Comparison of ENCODE assay signal across 13 cellular contexts in the genomic region with DNA sequence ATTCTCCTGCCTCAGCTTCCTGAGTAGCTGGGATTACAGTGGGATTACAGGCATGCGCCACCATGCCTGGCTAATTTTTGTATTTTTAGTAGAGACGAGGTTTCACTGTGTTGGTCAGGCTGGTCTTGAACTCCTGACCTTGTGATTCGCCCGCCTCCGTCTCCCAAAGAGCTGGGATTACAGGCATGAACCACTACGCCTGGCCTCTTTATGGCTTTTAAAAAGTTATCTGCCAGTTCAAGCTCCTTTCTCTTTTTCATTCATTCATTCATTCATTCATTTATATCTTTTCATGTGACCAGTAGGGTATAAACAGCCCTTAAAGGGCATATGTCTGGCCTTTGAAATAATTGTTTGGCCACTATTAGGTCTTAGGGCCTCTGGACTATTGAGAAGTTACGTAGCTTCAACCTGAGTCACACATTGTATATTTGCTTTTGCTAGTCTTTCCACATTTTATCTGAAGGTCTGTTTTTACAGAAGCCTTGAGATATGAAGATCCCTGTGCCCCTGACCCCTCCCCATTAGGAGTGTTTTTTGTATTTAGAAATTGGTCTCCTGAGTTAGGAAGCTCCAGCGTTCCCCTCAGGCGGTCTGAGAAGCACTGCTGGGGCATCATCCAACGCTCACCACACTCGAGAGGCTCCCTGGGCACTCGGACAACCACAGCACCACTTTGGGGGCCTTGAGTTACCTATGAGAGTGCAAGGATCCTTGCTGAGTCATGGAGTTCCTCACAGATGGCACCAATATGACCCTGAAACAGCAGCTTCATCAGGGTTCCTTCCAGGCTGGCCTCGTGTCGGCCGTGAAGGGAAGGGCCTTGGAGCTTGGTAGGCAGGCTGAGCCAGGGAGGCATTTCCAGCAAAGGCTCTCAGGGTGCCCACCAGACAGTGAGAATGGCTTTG. TPM values are rescaled to one million over a fixed set of nuclear protein-coding genes. Genes with fewer than 3 reads are reported as not detected.
DNase-seq lines count a peak whose midpoint lies in the region; TF ChIP-seq lines count a peak whose summit lies in the region.
"Had no signal": no experiment of that assay in that cellular context is flagged by ENCODE, and none has a peak within 500 bp of the region (broad histone marks: within the 10 kb centered on the region; RNA-seq: fewer than 3 reads in every experiment).

No MANE protein-coding gene starts in this region.

- H3K9me3 ChIP-seq in MG63, result no peaks in the 10 kb centered on the region
- no peaks in the 10 kb centered on the region for H3K9me3 ChIP-seq in sigmoid colon

- no peak overlapping the region for H3K27ac ChIP-seq in sigmoid colon

- no peak overlapping the region for H3K4me3 ChIP-seq in MG63
- H3K4me3 ChIP-seq in sigmoid colon, result no peak overlapping the region

- WGBS in sigmoid colon, 2 donors, result 92 to 96% methylated on average over 15 of the region's 15 CpGs

- H3K4me1 Mint-ChIP-seq in progenitor cell of endocrine pancreas (ENCODE audit: low read depth), result peaks cover 21% of the 10 kb centered on the region
- no peaks in the 10 kb centered on the region for H3K4me1 Mint-ChIP-seq in activated T-helper 1 cell treated with anti-CD3 and anti-CD28 coated beads, Interleukin-12 subunit alpha, Interleukin-12 subunit beta, Interleukin-2, Interleukin-4 antibody, amounts not matched to agents 30 ng/mL and 10 ng/mL and 1 ng/mL, durations not matched to agents 14 hours and 24 hours and 36 hours (ENCODE audit: low read depth)
- H3K4me1 Mint-ChIP-seq: CD4-positive, alpha-beta memory T cell had no signal

- H3K27ac Mint-ChIP-seq in progenitor cell of endocrine pancreas, result peak overlapping the region; percentile 85
- H3K27ac Mint-ChIP-seq in activated T-helper 1 cell treated with anti-CD3 and anti-CD28 coated beads, Interleukin-12 subunit alpha, Interleukin-12 subunit beta, Interleukin-2, Interleukin-4 antibody, amounts not matched to agents 30 ng/mL and 10 ng/mL and 1 ng/mL, durations not matched to agents 14 hours and 24 hours and 36 hours, result no peak overlapping the region
- H3K27ac Mint-ChIP-seq: B cell; CD4-positive, alpha-beta memory T cell had no signal

- no peak for TF ChIP-seq CTCF in progenitor cell of endocrine pancreas (IDR thresholded peaks at IDR 0.05; ENCODE audit: unreplicated experiment)
- TF ChIP-seq CTCF in sigmoid colon (IDR thresholded peaks at IDR 0.05), result no peak

- intact Hi-C loops in activated T-helper 1 cell treated with anti-CD3 and anti-CD28 coated beads, Interleukin-12 subunit alpha, Interleukin-12 subunit beta, Interleukin-2, Interleukin-4 antibody, amounts not matched to agents 30 ng/mL and 10 ng/mL and 1 ng/mL, durations not matched to agents 14 hours and 24 hours and 36 hours (cut with micrococcal nuclease), result no loop called here
- intact Hi-C loops in sigmoid colon (cut with DNase I), result loop anchor here (2.0 to 5.0 kb wide), 2 partner anchors 224 to 325 kb away; no protein-coding TSS in a partner anchor

- H3K36me3 ChIP-seq in MG63 (peaks cover 29% of the 10 kb centered on the region), sigmoid colon (peaks cover 0 to 22% (median 0%) of the 10 kb centered on the region in 4 donors)

- no peaks in the 10 kb centered on the region for H3K27me3 Mint-ChIP-seq in progenitor cell of endocrine pancreas
- H3K27me3 Mint-ChIP-seq in activated T-helper 1 cell treated with anti-CD3 and anti-CD28 coated beads, Interleukin-12 subunit alpha, Interleukin-12 subunit beta, Interleukin-2, Interleukin-4 antibody, amounts not matched to agents 30 ng/mL and 10 ng/mL and 1 ng/mL, durations not matched to agents 14 hours and 24 hours and 36 hours (ENCODE audit: insufficient read depth), result no peaks in the 10 kb centered on the region
- H3K27me3 Mint-ChIP-seq: B cell; CD4-positive, alpha-beta memory T cell had no signal

- no peak overlapping the region for H3K4me3 Mint-ChIP-seq in progenitor cell of endocrine pancreas (ENCODE audit: low read depth)
- no peak overlapping the region for H3K4me3 Mint-ChIP-seq in activated T-helper 1 cell treated with anti-CD3 and anti-CD28 coated beads, Interleukin-12 subunit alpha, Interleukin-12 subunit beta, Interleukin-2, Interleukin-4 antibody, amounts not matched to agents 30 ng/mL and 10 ng/mL and 1 ng/mL, durations not matched to agents 14 hours and 24 hours and 36 hours
- H3K4me3 Mint-ChIP-seq: B cell; CD4-positive, alpha-beta memory T cell had no signal

- DNase-seq in H4 (ENCODE audit: low spot score) (peak; percentile 29), amniotic epithelial cell (ENCODE audit: low read depth) (peak; percentile 23), hepatic stellate cell (ENCODE audit: low spot score) (peak; percentile 40), progenitor cell of endocrine pancreas (ENCODE audit: low spot score, unreplicated experiment) (no peak), NCI-H2029 (lab: John Stamatoyannopoulos, UW) (no peak), MG63 (no peak), sigmoid colon (no peak)
- DNase-seq in activated T-helper 1 cell treated with anti-CD3 and anti-CD28 coated beads, Interleukin-12 subunit alpha, Interleukin-12 subunit beta, Interleukin-2, Interleukin-4 antibody, amounts not matched to agents 30 ng/mL and 10 ng/mL and 1 ng/mL, durations not matched to agents 14 hours and 24 hours and 36 hours (ENCODE audit: low spot score), result no peak
- DNase-seq: CD4-positive, alpha-beta memory T cell; NCI-H1092 treated with DMSO at 0.1 percent for 48 hours; NCI-H524; SHP77 treated with DMSO at 0.1 percent for 48 hours had no signal

- no peaks in the 10 kb centered on the region for H3K36me3 Mint-ChIP-seq in progenitor cell of endocrine pancreas (ENCODE audit: insufficient read depth)
- H3K36me3 Mint-ChIP-seq in activated T-helper 1 cell treated with anti-CD3 and anti-CD28 coated beads, Interleukin-12 subunit alpha, Interleukin-12 subunit beta, Interleukin-2, Interleukin-4 antibody, amounts not matched to agents 30 ng/mL and 10 ng/mL and 1 ng/mL, durations not matched to agents 14 hours and 24 hours and 36 hours (ENCODE audit: low read depth), result no peaks in the 10 kb centered on the region

- H3K9me3 Mint-ChIP-seq in progenitor cell of endocrine pancreas (ENCODE audit: low read depth), result no peaks in the 10 kb centered on the region
- no peaks in the 10 kb centered on the region for H3K9me3 Mint-ChIP-seq in activated T-helper 1 cell treated with anti-CD3 and anti-CD28 coated beads, Interleukin-12 subunit alpha, Interleukin-12 subunit beta, Interleukin-2, Interleukin-4 antibody, amounts not matched to agents 30 ng/mL and 10 ng/mL and 1 ng/mL, durations not matched to agents 14 hours and 24 hours and 36 hours
- H3K9me3 Mint-ChIP-seq: CD4-positive, alpha-beta memory T cell had no signal

- TF ChIP-seq EP300 in sigmoid colon (IDR thresholded peaks at IDR 0.05), result no peak

- H3K27me3 ChIP-seq in MG63 (no peaks in the 10 kb centered on the region), sigmoid colon (no peaks in the 10 kb centered on the region)

- peaks cover 0 to 4% (median 0%) of the 10 kb centered on the region in 4 donors for H3K4me1 ChIP-seq in sigmoid colon

- no peak for TF ChIP-seq POLR2A in sigmoid colon (IDR thresholded peaks at IDR 0.05)

RNA-seq across cellular contexts. Expression of a gene that starts 21.8 kb away (rescaled TPM):
- total RNA-seq in H4 (2014; rRNA removed; shearing (Covaris generic)), result 2.3 and 2.8 TPM in 2 replicates
- total RNA-seq in progenitor cell of endocrine pancreas (238 and 247 TPM in 2 replicates), sigmoid colon (10 to 100 TPM; 29.3 to 52.0 (median 37.4) TPM)
- total RNA-seq in MG63 (2014; rRNA removed; shearing (Covaris generic); ENCODE audit: low replicate concordance), result 0.27 and 0.56 TPM in 2 replicates
- 0.86 and 1.0 TPM in 2 replicates for total RNA-seq in activated T-helper 1 cell treated with anti-CD3 and anti-CD28 coated beads, Interleukin-12 subunit alpha, Interleukin-12 subunit beta, Interleukin-2, Interleukin-4 antibody, amounts not matched to agents 30 ng/mL and 10 ng/mL and 1 ng/mL, durations not matched to agents 14 hours and 24 hours and 36 hours
- 10 to 100 TPM in 1 of 3 donors, 1 to 10 TPM in 2; 6.5 to 28.4 (median 7.8) TPM for polyA plus RNA-seq in sigmoid colon

RNA-seq across cellular contexts. Expression of a gene that starts 36.5 kb away (rescaled TPM):
- total RNA-seq in H4 (2014; rRNA removed; shearing (Covaris generic)), result 1.6 and 3.3 TPM in 2 replicates
- 18.8 and 25.4 TPM in 2 replicates for total RNA-seq in progenitor cell of endocrine pancreas
- 21.0 and 31.1 TPM in 2 replicates for total RNA-seq in MG63 (2014; rRNA removed; shearing (Covaris generic); ENCODE audit: low replicate concordance)
- 6.8 and 8.7 TPM in 2 replicates for total RNA-seq in activated T-helper 1 cell treated with anti-CD3 and anti-CD28 coated beads, Interleukin-12 subunit alpha, Interleukin-12 subunit beta, Interleukin-2, Interleukin-4 antibody, amounts not matched to agents 30 ng/mL and 10 ng/mL and 1 ng/mL, durations not matched to agents 14 hours and 24 hours and 36 hours
- total RNA-seq in sigmoid colon, result 10 to 100 TPM in 2 of 4 donors, 1 to 10 TPM in 2; 9.2 to 17.8 (median 11.5) TPM
- polyA plus RNA-seq in sigmoid colon, result 10 to 100 TPM; 21.6 to 49.5 (median 23.7) TPM

Comparison
In these comparisons a context has a peak if more than half of its experiments do, and no peak if none do; other contexts are left out.
1. DNase-seq: peak in H4 (single experiment), amniotic epithelial cell (single experiment) and hepatic stellate cell (single experiment); none in progenitor cell of endocrine pancreas (single experiment), NCI-H2029 (single experiment), MG63 (single experiment), activated T-helper 1 cell treated with anti-CD3 and anti-CD28 coated beads, Interleukin-12 subunit alpha, Interleukin-12 subunit beta, Interleukin-2, Interleukin-4 antibody, amounts not matched to agents 30 ng/mL and 10 ng/mL and 1 ng/mL, durations not matched to agents 14 hours and 24 hours and 36 hours (single experiment) and sigmoid colon (single experiment).